ENCODE assay signal across 1 cellular context in genomic region chr18:61741881-61742280, GRCh38.
TF ChIP-seq lines count a peak whose summit lies in the region.

No MANE protein-coding gene starts in this region.

TF ChIP-seq in HepG2, 621 proteins besides CTCF, POLR2A, EP300 and RAD21:
- TF ChIP-seq REL (CRISPR knock-in tag; conservative IDR thresholded peaks at IDR 0.05): no peak
- no peak for TF ChIP-seq KIAA2018 (CRISPR knock-in tag; IDR thresholded peaks at IDR 0.05; ENCODE audit: borderline replicate concordance)
- TF ChIP-seq ZNF678 (CRISPR knock-in tag; IDR thresholded peaks at IDR 0.05): no peak
